Comparison of ENCODE assay signal across 15 cellular contexts in genomic region chr13:99390601-99391000, GRCh38.
"Had no signal": no experiment of that assay in that cellular context is flagged by ENCODE, and none has a peak within 500 bp of the region (broad histone marks: within the 10 kb centered on the region; RNA-seq: fewer than 3 reads in every experiment).

No MANE protein-coding gene starts in this region.

- H3K4me3 ChIP-seq: left ventricle myocardium inferior, ovary, SJSA1 had no signal

- H3K27me3 Mint-ChIP-seq: activated B cell treated with CpG ODN at 0.5 μM for 24 hours; effector memory CD8-positive, alpha-beta T cell had no signal

- ATAC-seq: effector memory CD8-positive, alpha-beta T cell; foreskin keratinocyte had no signal

- H3K4me1 ChIP-seq: foreskin keratinocyte, left ventricle myocardium inferior, SJSA1 had no signal

- H3K4me3 Mint-ChIP-seq: activated B cell treated with CpG ODN at 0.5 μM for 24 hours; effector memory CD8-positive, alpha-beta T cell; neural crest cell had no signal

- H3K9me3 ChIP-seq: left ventricle myocardium inferior, ovary had no signal

- DNase-seq: activated B cell treated with CpG ODN at 0.5 μM for 24 hours; activated CD4-positive, alpha-beta T cell treated with anti-CD3 and anti-CD28 coated beads, Interleukin-2, amount 50 U/mL, for 4 hours; activated gamma-delta T cell; anterior cingulate cortex; cerebellar nuclear complex; effector memory CD8-positive, alpha-beta T cell; foreskin keratinocyte; glutamatergic neuron; hypothalamus; left ventricle myocardium inferior; mesendoderm; ovary; stimulated activated CD4-positive, alpha-beta T cell treated with anti-CD3 and anti-CD28 coated beads, Interleukin-1b, Interleukin-23, amount 100 ng/mL, for 48 hours had no signal

- H3K36me3 ChIP-seq: ovary had no signal

- H3K9me3 Mint-ChIP-seq: activated B cell treated with CpG ODN at 0.5 μM for 24 hours; effector memory CD8-positive, alpha-beta T cell; neural crest cell had no signal

- H3K27ac ChIP-seq: foreskin keratinocyte, left ventricle myocardium inferior, ovary, SJSA1 had no signal

- H3K4me1 Mint-ChIP-seq: neural crest cell had no signal

- H3K27me3 ChIP-seq: foreskin keratinocyte, ovary, SJSA1 had no signal
